8 cellular contexts compared by ENCODE assay signal in the genomic region with DNA sequence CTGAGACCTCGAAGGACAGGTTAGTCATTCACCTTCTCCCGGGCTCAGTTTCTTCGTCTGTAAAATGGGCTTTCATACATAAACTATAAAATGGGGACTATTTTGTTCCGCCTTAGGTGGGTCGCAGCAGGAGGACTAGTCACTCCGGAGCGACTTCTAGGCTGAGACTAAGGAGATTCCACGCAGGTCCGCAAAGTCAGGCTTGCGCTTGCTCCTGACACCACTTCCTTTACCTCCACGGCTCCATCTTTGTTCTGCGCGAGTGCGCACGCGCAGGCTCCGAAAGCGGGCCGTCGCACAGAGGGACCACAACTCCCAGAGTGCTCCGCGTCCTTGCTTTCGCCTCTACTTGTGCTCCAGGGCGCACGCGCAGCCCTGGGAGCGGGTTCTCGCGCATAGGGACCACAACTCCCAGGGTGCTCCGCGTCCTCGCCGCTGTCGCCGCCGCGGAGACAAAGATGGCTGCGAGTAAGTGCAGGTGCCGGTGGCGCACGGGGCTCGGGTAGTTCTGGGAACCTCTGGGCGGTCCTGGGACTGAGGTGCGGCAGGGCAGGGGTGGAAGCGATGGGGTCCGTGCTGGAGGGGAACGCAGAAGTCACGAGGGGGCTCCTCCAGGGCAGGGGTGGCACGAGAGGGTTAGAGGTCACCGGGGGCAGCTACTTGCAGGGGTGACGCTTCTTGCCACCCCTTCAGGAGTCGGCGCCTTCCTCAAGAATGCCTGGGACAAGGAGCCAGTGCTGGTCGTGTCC. TPM values are rescaled to one million over a fixed set of nuclear protein-coding genes. Genes with fewer than 3 reads are reported as not detected.
A peak's percentile ranks its signal among the peaks of the same experiment; 100 is the strongest.
DNase-seq lines count a peak whose midpoint lies in the region; ATAC-seq and TF ChIP-seq lines count a peak whose summit lies in the region.

A gene (plus strand): TSS at position 435 of the 749 bp plus-strand sequence. CDS start 24 bp downstream, at position 459.

- POLR2A ChIA-PET in PC-3 (lab: Charles Lee; ENCODE audit: unreplicated experiment), result interaction anchor here (0.6 kb wide), 1 partner anchor 78 kb away, joined by 4 read pairs; no protein-coding TSS in a partner anchor

- H3K9me3 ChIP-seq in PC-3 (ENCODE audit: low read length), result no peaks in the 10 kb centered on the region
- no peaks in the 10 kb centered on the region for H3K9me3 ChIP-seq in mucosa of descending colon

- CTCF ChIA-PET in PC-3 (lab: Charles Lee), result no interaction called here

- no peak for TF ChIP-seq RAD21 in Ishikawa (IDR thresholded peaks at IDR 0.05; ENCODE audit: low read depth)

- intact Hi-C loops in PC-3 (cut with micrococcal nuclease) (loop anchor here (1.0 kb wide), 1 partner anchor 13 kb away; a partner anchor contains a TSS), mucosa of descending colon (cut with DNase I, micrococcal nuclease) (no loop called here)

- peak; percentile 97 for DNase-seq in DMS114 treated with DMSO at 0.1 percent for 48 hours (lab: John Stamatoyannopoulos, UW; ENCODE audit: unreplicated experiment)
- DNase-seq in PC-3, result peak; percentile 100
- DNase-seq in activated T-cell treated with anti-CD3 and anti-CD28 coated beads for 48 hours (ENCODE audit: low read depth), result peak; percentile 97
- peak; percentile 94 for DNase-seq in epithelial cell of prostate (ENCODE audit: low read depth, low spot score)
- DNase-seq in mucosa of descending colon, result peak; percentile 97 to 99 (median 98)
- peak; percentile 96 for DNase-seq in stimulated activated CD8-positive, alpha-beta memory T cell treated with anti-CD3 and anti-CD28 coated beads, Interleukin-4, amount 100 ng/mL, for 24 hours (ENCODE audit: low read depth)

- no peak for TF ChIP-seq EP300 in Ishikawa (IDR thresholded peaks at IDR 0.05; ENCODE audit: borderline replicate concordance)

- peak within 1 kb of the TSS; percentile 97 for H2AFZ ChIP-seq in PC-3 (ENCODE audit: low read length)

- H3K4me3 ChIP-seq in PC-3 (ENCODE audit: low read length) (peak within 1 kb of the TSS; percentile 83), mucosa of descending colon (peak within 1 kb of the TSS; percentile 76)

- H4K20me1 ChIP-seq in PC-3 (ENCODE audit: low read length), result no peaks in the 10 kb centered on the region

- H3K36me3 ChIP-seq in PC-3 (ENCODE audit: low read depth, low read length) (peaks cover 15% of the 10 kb centered on the region; the same call in 1 of the 2 replicates), mucosa of descending colon (ENCODE audit: low read depth) (no peaks in the 10 kb centered on the region)

- no peaks in the 10 kb centered on the region for H3F3A ChIP-seq in PC-3 (ENCODE audit: low read length, unreplicated experiment)

- H3K9me2 ChIP-seq in PC-3 (replicated peaks; ENCODE audit: low read length), result no peaks in the 10 kb centered on the region

- peaks cover 33% of the 10 kb centered on the region for H3K79me2 ChIP-seq in PC-3 (ENCODE audit: low read length)

- BruUV-seq in PC-3 (replicated peaks; lab: Mats Ljungman, UMichigan), result no TSS peak

- no peaks in the 10 kb centered on the region for H3K27me3 ChIP-seq in PC-3 (ENCODE audit: low read length)

- H3K27ac ChIP-seq in PC-3 (ENCODE audit: low read length) (no peak within 1 kb of the TSS), epithelial cell of prostate (no peak within 1 kb of the TSS)

- peak within 1 kb of the TSS; percentile 84 for H3K4me2 ChIP-seq in PC-3 (ENCODE audit: low read length)

- peak within 1 kb of the TSS; percentile 72 for H3K9ac ChIP-seq in PC-3 (ENCODE audit: low read length)

- TF ChIP-seq CTCF in PC-3 (conservative IDR thresholded peaks at IDR 0.05; ENCODE audit: low read depth, low read length) (no peak), mucosa of descending colon (IDR thresholded peaks at IDR 0.05) (no peak)

- H3K4me1 ChIP-seq in PC-3 (ENCODE audit: insufficient read depth, low read length) (peaks cover 4% of the 10 kb centered on the region; the same call in 1 of the 2 replicates), mucosa of descending colon (ENCODE audit: low read depth) (peaks cover 3% of the 10 kb centered on the region)

- ATAC-seq in GM21576 (IDR thresholded peaks at IDR 0.05; ENCODE audit: unreplicated experiment) (peak; percentile 88), PC-3 (peak; percentile 98), mucosa of descending colon (peak; percentile 100)

TF ChIP-seq in Ishikawa, 13 proteins besides CTCF, POLR2A, EP300 and RAD21:
- no peak for TF ChIP-seq FOXM1 (IDR thresholded peaks at IDR 0.05; ENCODE audit: borderline replicate concordance, low read depth)
- peak; percentile 98 for TF ChIP-seq YY1 (IDR thresholded peaks at IDR 0.05; ENCODE audit: low read depth)
- TF ChIP-seq TAF1 (IDR thresholded peaks at IDR 0.05; ENCODE audit: low read depth), result peak; percentile 96

RNA-seq across cellular contexts. Expression of the gene that starts here (rescaled TPM):
- 91.6 and 138 TPM in 2 replicates for total RNA-seq in PC-3 (2014; rRNA removed)
- 100 to 1,000 TPM in 2 of 3 donors, 10 to 100 TPM in 1; 93.4 to 155 (median 139) TPM for total RNA-seq in mucosa of descending colon
